Comparison of ENCODE assay signal across 1 cellular context in the genomic region with DNA sequence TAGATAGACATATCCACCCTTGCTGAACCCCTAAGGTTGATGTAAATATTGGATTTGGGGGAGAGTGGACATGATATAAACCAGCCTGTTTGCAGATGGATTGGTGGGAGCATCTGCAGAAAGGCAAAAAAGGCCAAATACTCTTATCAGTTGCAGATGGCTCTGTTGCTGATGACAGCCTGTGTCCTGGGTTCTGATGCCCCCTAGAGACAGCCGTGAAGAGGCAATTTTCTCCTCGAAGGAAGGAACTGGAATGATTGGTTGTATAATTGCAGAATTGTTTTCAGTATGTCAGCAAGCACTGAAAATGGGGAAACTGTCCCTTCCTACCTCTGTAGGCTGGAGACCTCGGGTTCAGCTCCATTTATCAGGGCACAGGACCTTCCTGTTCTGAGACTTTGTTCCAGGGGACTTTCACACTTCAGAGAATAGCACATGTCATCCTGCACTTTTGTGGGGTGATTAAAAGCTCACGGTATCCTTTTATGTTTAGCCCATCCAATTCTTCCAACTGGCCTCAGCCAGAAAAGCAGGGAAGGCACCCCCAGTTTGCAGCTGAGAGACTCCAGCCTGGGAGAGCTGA.
TF ChIP-seq lines count a peak whose summit lies in the region.

No MANE protein-coding gene starts in this region.

TF ChIP-seq in HepG2, 621 proteins besides CTCF, POLR2A, EP300 and RAD21 (continued from another document):
- TF ChIP-seq, protein P1, sequence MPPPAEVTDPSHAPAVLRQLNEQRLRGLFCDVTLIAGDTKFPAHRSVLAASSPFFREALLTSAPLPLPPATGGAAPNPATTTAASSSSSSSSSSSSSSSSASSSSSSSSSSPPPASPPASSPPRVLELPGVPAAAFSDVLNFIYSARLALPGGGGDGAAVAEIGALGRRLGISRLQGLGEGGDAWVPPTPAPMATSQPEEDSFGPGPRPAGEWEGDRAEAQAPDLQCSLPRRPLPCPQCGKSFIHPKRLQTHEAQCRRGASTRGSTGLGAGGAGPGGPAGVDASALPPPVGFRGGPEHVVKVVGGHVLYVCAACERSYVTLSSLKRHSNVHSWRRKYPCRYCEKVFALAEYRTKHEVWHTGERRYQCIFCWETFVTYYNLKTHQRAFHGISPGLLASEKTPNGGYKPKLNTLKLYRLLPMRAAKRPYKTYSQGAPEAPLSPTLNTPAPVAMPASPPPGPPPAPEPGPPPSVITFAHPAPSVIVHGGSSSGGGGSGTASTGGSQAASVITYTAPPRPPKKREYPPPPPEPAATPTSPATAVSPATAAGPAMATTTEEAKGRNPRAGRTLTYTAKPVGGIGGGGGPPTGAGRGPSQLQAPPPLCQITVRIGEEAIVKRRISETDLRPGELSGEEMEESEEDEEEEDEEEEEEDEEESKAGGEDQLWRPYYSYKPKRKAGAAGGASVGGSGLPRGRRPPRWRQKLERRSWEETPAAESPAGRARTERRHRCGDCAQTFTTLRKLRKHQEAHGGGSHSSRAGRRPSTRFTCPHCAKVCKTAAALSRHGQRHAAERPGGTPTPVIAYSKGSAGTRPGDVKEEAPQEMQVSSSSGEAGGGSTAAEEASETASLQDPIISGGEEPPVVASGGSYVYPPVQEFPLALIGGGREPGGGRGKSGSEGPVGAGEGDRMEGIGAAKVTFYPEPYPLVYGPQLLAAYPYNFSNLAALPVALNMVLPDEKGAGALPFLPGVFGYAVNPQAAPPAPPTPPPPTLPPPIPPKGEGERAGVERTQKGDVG (CRISPR knock-in tag; IDR thresholded peaks at IDR 0.05; ENCODE audit: borderline replicate concordance) = no peak
- TF ChIP-seq MEIS2 (CRISPR knock-in tag; IDR thresholded peaks at IDR 0.05) = no peak
- TF ChIP-seq FOSL1 (CRISPR knock-in tag; IDR thresholded peaks at IDR 0.05; ENCODE audit: borderline replicate concordance) = no peak
- TF ChIP-seq, protein P2, sequence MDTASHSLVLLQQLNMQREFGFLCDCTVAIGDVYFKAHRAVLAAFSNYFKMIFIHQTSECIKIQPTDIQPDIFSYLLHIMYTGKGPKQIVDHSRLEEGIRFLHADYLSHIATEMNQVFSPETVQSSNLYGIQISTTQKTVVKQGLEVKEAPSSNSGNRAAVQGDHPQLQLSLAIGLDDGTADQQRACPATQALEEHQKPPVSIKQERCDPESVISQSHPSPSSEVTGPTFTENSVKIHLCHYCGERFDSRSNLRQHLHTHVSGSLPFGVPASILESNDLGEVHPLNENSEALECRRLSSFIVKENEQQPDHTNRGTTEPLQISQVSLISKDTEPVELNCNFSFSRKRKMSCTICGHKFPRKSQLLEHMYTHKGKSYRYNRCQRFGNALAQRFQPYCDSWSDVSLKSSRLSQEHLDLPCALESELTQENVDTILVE (CRISPR knock-in tag; IDR thresholded peaks at IDR 0.05) = no peak
